ENCODE assay signal across 1 cellular context in the genomic region with DNA sequence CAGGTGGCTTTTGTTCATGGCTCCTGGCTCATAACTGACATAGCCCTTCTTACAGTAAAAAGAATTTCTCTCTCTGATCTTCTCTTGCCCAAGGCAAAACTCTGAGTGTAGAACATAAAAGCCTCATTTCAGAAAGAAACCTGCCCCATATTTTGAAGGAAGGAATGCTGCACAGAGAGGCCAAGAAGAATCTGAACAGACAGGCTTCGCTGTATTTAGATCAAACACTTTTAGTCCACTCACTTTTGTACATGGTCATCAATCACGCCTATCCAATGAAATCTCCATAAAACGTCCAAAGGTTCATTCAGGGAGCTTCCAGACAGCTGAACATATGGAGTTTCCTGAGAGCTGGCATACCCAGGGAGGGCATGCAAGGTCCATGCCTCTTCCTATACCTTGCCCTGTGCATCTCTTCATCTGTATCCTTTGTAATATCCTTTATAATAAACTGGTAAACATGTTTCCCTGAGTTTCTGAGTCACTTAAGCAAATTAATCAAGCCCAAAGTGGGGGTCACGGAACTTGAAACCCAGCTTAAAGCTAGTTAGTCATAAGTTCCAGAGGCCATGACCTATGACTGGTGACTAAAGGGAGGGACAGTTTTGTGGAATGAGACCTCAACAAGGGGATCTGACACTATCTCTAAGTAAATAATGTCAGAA.
TF ChIP-seq lines count a peak whose summit lies in the region.

No MANE protein-coding gene starts in this region.

TF ChIP-seq in HepG2, 621 proteins besides CTCF, POLR2A, EP300 and RAD21 (continued from another document and continues in another):
- TF ChIP-seq, protein P1, sequence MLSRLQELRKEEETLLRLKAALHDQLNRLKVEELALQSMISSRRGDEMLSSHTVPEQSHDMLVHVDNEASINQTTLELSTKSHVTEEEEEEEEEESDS (CRISPR knock-in tag; IDR thresholded peaks at IDR 0.05; ENCODE audit: borderline replicate concordance): no peak
- TF ChIP-seq, protein P2, sequence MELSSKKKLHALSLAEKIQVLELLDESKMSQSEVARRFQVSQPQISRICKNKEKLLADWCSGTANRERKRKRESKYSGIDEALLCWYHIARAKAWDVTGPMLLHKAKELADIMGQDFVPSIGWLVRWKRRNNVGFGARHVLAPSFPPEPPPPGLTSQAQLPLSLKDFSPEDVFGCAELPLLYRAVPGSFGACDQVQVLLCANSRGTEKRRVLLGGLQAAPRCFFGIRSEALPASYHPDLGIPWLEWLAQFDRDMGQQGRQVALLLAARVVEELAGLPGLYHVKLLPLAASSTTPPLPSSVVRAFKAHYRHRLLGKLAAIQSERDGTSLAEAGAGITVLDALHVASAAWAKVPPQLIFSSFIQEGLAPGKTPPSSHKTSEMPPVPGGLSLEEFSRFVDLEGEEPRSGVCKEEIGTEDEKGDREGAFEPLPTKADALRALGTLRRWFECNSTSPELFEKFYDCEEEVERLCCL (CRISPR knock-in tag; IDR thresholded peaks at IDR 0.05; ENCODE audit: borderline replicate concordance): no peak
- TF ChIP-seq ZNF781 (CRISPR knock-in tag; IDR thresholded peaks at IDR 0.05; ENCODE audit: borderline replicate concordance, not compliant biosample characterization) (no peak), TBX2 (CRISPR knock-in tag; IDR thresholded peaks at IDR 0.05; ENCODE audit: borderline replicate concordance) (peak; percentile 85; the same call in 1 of the 2 replicates), MEF2D (CRISPR knock-in tag; IDR thresholded peaks at IDR 0.05) (0 out of 2 replicates have a peak, but pooled peaks have one; percentile 11), HHEX (CRISPR knock-in tag; IDR thresholded peaks at IDR 0.05) (no peak), ZNF441 (CRISPR knock-in tag; IDR thresholded peaks at IDR 0.05; ENCODE audit: borderline replicate concordance) (no peak), DR1 (CRISPR knock-in tag; IDR thresholded peaks at IDR 0.05) (no peak), CREM (IDR thresholded peaks at IDR 0.05) (peak; percentile 50; the same call in 1 of the 2 replicates), CREM (CRISPR knock-in tag; IDR thresholded peaks at IDR 0.05) (no peak), FOXA3 (CRISPR knock-in tag; IDR thresholded peaks at IDR 0.05) (peak; percentile 55), ZBTB7B (CRISPR knock-in tag; IDR thresholded peaks at IDR 0.05) (peak; percentile 61), CENPT (CRISPR knock-in tag; IDR thresholded peaks at IDR 0.05; ENCODE audit: low read depth) (no peak), ZNF570 (CRISPR knock-in tag; IDR thresholded peaks at IDR 0.05; ENCODE audit: borderline replicate concordance) (no peak), ESRRA (CRISPR knock-in tag; IDR thresholded peaks at IDR 0.05; ENCODE audit: low read depth) (peak; percentile 26; the same call in 1 of the 2 replicates), FOXK1 (CRISPR knock-in tag; IDR thresholded peaks at IDR 0.05; ENCODE audit: borderline replicate concordance, low read depth) (peak; percentile 21; the same call in 1 of the 2 replicates), KAT2B (IDR thresholded peaks at IDR 0.05; ENCODE audit: borderline replicate concordance, low read depth, low read length) (no peak), FOSL2 (CRISPR knock-in tag; IDR thresholded peaks at IDR 0.05) (peak; percentile 92), HOXA7 (CRISPR knock-in tag; IDR thresholded peaks at IDR 0.05) (no peak), NCOA1 (CRISPR knock-in tag; IDR thresholded peaks at IDR 0.05) (no peak), NR2C2 (CRISPR knock-in tag; IDR thresholded peaks at IDR 0.05; ENCODE audit: borderline replicate concordance) (peak; percentile 86), FOXK2 (IDR thresholded peaks at IDR 0.05) (no peak), NR2F1 (CRISPR knock-in tag; IDR thresholded peaks at IDR 0.05) (peak; percentile 83 to 96), ZNF12 (CRISPR knock-in tag; IDR thresholded peaks at IDR 0.05) (no peak), DMAP1 (CRISPR knock-in tag; IDR thresholded peaks at IDR 0.05) (peak; percentile 55; the same call in 1 of the 2 replicates), KDM1A (CRISPR knock-in tag; IDR thresholded peaks at IDR 0.05) (no peak), JUN (CRISPR knock-in tag; IDR thresholded peaks at IDR 0.05) (peak; percentile 81), NAIF1 (CRISPR knock-in tag; IDR thresholded peaks at IDR 0.05; ENCODE audit: borderline replicate concordance) (no peak), REXO4 (CRISPR knock-in tag; IDR thresholded peaks at IDR 0.05; ENCODE audit: borderline replicate concordance) (no peak), ATF1 (CRISPR knock-in tag; IDR thresholded peaks at IDR 0.05) (peak; percentile 66), ZNF772 (CRISPR knock-in tag; IDR thresholded peaks at IDR 0.05) (0 out of 2 replicates have a peak, but pooled peaks have one; percentile 27), NR2F2 (IDR thresholded peaks at IDR 0.05; ENCODE audit: borderline replicate concordance, low read depth) (peak; percentile 86), FOXA1 (IDR thresholded peaks at IDR 0.05) (no peak), FOXA1 (CRISPR knock-in tag; IDR thresholded peaks at IDR 0.05) (peak; percentile 10; the same call in 1 of the 2 replicates), CBX1 (IDR thresholded peaks at IDR 0.05; ENCODE audit: low read depth) (no peak), ZNF230 (CRISPR knock-in tag; IDR thresholded peaks at IDR 0.05) (no peak), ZNF629 (CRISPR knock-in tag; conservative IDR thresholded peaks at IDR 0.05) (no peak)
- TF ChIP-seq, protein P3, sequence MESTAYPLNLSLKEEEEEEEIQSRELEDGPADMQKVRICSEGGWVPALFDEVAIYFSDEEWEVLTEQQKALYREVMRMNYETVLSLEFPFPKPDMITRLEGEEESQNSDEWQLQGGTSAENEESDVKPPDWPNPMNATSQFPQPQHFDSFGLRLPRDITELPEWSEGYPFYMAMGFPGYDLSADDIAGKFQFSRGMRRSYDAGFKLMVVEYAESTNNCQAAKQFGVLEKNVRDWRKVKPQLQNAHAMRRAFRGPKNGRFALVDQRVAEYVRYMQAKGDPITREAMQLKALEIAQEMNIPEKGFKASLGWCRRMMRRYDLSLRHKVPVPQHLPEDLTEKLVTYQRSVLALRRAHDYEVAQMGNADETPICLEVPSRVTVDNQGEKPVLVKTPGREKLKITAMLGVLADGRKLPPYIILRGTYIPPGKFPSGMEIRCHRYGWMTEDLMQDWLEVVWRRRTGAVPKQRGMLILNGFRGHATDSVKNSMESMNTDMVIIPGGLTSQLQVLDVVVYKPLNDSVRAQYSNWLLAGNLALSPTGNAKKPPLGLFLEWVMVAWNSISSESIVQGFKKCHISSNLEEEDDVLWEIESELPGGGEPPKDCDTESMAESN (CRISPR knock-in tag; conservative IDR thresholded peaks at IDR 0.05): no peak
- TF ChIP-seq, protein P4, sequence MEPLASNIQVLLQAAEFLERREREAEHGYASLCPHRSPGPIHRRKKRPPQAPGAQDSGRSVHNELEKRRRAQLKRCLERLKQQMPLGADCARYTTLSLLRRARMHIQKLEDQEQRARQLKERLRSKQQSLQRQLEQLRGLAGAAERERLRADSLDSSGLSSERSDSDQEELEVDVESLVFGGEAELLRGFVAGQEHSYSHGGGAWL (CRISPR knock-in tag; IDR thresholded peaks at IDR 0.05): no peak
- TF ChIP-seq, protein P5, sequence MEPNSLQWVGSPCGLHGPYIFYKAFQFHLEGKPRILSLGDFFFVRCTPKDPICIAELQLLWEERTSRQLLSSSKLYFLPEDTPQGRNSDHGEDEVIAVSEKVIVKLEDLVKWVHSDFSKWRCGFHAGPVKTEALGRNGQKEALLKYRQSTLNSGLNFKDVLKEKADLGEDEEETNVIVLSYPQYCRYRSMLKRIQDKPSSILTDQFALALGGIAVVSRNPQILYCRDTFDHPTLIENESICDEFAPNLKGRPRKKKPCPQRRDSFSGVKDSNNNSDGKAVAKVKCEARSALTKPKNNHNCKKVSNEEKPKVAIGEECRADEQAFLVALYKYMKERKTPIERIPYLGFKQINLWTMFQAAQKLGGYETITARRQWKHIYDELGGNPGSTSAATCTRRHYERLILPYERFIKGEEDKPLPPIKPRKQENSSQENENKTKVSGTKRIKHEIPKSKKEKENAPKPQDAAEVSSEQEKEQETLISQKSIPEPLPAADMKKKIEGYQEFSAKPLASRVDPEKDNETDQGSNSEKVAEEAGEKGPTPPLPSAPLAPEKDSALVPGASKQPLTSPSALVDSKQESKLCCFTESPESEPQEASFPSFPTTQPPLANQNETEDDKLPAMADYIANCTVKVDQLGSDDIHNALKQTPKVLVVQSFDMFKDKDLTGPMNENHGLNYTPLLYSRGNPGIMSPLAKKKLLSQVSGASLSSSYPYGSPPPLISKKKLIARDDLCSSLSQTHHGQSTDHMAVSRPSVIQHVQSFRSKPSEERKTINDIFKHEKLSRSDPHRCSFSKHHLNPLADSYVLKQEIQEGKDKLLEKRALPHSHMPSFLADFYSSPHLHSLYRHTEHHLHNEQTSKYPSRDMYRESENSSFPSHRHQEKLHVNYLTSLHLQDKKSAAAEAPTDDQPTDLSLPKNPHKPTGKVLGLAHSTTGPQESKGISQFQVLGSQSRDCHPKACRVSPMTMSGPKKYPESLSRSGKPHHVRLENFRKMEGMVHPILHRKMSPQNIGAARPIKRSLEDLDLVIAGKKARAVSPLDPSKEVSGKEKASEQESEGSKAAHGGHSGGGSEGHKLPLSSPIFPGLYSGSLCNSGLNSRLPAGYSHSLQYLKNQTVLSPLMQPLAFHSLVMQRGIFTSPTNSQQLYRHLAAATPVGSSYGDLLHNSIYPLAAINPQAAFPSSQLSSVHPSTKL (CRISPR knock-in tag; IDR thresholded peaks at IDR 0.05): peak; percentile 80
- TF ChIP-seq, protein P6, sequence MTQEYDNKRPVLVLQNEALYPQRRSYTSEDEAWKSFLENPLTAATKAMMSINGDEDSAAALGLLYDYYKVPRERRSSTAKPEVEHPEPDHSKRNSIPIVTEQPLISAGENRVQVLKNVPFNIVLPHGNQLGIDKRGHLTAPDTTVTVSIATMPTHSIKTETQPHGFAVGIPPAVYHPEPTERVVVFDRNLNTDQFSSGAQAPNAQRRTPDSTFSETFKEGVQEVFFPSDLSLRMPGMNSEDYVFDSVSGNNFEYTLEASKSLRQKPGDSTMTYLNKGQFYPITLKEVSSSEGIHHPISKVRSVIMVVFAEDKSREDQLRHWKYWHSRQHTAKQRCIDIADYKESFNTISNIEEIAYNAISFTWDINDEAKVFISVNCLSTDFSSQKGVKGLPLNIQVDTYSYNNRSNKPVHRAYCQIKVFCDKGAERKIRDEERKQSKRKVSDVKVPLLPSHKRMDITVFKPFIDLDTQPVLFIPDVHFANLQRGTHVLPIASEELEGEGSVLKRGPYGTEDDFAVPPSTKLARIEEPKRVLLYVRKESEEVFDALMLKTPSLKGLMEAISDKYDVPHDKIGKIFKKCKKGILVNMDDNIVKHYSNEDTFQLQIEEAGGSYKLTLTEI (CRISPR knock-in tag; conservative IDR thresholded peaks at IDR 0.05): no peak
- TF ChIP-seq, protein P7, sequence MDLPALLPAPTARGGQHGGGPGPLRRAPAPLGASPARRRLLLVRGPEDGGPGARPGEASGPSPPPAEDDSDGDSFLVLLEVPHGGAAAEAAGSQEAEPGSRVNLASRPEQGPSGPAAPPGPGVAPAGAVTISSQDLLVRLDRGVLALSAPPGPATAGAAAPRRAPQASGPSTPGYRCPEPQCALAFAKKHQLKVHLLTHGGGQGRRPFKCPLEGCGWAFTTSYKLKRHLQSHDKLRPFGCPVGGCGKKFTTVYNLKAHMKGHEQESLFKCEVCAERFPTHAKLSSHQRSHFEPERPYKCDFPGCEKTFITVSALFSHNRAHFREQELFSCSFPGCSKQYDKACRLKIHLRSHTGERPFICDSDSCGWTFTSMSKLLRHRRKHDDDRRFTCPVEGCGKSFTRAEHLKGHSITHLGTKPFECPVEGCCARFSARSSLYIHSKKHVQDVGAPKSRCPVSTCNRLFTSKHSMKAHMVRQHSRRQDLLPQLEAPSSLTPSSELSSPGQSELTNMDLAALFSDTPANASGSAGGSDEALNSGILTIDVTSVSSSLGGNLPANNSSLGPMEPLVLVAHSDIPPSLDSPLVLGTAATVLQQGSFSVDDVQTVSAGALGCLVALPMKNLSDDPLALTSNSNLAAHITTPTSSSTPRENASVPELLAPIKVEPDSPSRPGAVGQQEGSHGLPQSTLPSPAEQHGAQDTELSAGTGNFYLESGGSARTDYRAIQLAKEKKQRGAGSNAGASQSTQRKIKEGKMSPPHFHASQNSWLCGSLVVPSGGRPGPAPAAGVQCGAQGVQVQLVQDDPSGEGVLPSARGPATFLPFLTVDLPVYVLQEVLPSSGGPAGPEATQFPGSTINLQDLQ (CRISPR knock-in tag; IDR thresholded peaks at IDR 0.05): no peak
- TF ChIP-seq, protein P8, sequence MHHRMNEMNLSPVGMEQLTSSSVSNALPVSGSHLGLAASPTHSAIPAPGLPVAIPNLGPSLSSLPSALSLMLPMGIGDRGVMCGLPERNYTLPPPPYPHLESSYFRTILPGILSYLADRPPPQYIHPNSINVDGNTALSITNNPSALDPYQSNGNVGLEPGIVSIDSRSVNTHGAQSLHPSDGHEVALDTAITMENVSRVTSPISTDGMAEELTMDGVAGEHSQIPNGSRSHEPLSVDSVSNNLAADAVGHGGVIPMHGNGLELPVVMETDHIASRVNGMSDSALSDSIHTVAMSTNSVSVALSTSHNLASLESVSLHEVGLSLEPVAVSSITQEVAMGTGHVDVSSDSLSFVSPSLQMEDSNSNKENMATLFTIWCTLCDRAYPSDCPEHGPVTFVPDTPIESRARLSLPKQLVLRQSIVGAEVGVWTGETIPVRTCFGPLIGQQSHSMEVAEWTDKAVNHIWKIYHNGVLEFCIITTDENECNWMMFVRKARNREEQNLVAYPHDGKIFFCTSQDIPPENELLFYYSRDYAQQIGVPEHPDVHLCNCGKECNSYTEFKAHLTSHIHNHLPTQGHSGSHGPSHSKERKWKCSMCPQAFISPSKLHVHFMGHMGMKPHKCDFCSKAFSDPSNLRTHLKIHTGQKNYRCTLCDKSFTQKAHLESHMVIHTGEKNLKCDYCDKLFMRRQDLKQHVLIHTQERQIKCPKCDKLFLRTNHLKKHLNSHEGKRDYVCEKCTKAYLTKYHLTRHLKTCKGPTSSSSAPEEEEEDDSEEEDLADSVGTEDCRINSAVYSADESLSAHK (CRISPR knock-in tag; IDR thresholded peaks at IDR 0.05; ENCODE audit: borderline replicate concordance): no peak
- TF ChIP-seq, protein P9, sequence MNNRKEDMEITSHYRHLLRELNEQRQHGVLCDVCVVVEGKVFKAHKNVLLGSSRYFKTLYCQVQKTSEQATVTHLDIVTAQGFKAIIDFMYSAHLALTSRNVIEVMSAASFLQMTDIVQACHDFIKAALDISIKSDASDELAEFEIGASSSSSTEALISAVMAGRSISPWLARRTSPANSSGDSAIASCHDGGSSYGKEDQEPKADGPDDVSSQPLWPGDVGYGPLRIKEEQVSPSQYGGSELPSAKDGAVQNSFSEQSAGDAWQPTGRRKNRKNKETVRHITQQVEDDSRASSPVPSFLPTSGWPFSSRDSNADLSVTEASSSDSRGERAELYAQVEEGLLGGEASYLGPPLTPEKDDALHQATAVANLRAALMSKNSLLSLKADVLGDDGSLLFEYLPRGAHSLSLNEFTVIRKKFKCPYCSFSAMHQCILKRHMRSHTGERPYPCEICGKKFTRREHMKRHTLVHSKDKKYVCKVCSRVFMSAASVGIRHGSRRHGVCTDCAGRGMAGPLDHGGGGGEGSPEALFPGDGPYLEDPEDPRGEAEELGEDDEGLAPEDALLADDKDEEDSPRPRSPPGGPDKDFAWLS (CRISPR knock-in tag; IDR thresholded peaks at IDR 0.05; ENCODE audit: borderline replicate concordance): no peak
- TF ChIP-seq, protein P10, sequence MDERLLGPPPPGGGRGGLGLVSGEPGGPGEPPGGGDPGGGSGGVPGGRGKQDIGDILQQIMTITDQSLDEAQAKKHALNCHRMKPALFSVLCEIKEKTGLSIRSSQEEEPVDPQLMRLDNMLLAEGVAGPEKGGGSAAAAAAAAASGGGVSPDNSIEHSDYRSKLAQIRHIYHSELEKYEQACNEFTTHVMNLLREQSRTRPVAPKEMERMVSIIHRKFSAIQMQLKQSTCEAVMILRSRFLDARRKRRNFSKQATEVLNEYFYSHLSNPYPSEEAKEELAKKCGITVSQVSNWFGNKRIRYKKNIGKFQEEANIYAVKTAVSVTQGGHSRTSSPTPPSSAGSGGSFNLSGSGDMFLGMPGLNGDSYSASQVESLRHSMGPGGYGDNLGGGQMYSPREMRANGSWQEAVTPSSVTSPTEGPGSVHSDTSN (CRISPR knock-in tag; IDR thresholded peaks at IDR 0.05): no peak
